23 cellular contexts compared by ENCODE assay signal in the genomic region with DNA sequence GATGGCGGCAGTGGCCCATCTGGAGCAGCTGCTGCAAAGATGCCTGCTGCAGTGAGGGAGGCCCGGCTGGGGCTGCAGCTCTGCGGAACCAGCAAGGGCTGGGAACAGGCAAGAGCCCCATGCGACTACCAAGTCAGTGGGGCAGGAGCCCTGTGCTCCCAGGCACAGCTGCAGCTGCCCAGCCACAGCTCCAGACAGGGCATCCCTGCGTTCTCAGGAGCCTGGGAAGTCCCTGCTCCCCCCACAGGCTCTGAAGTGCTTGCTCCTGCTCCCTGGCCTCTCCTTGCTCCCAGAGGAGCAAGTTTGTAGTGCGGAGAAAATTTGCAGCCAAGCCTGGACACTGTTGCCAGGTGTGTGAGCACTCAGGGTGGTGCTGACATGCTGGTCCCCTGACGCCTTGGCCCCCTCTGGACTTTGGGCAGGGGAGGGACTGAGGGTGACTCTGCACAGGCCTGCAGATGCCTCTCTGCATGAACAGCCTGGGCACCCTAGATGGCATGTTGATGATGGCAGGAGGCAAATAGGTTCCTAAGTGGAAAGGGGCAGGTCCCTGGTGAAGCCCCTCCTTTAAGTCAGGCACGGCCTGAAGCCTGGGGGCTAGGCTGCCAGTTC.
DNase-seq lines count a peak whose midpoint lies in the region; ATAC-seq and TF ChIP-seq lines count a peak whose summit lies in the region.
"Had no signal": no experiment of that assay in that cellular context is flagged by ENCODE, and none has a peak within 500 bp of the region (broad histone marks: within the 10 kb centered on the region; RNA-seq: fewer than 3 reads in every experiment).

No MANE protein-coding gene starts in this region.

- H2BK120ac ChIP-seq in mesenchymal stem cell (ENCODE audit: low read depth, low read length), result no peak overlapping the region

- H2BK12ac ChIP-seq in mesenchymal stem cell (ENCODE audit: low read length in 2 of 2), result no peak overlapping the region

- H3K9ac ChIP-seq in mesenchymal stem cell (ENCODE audit: low read length), result no peak overlapping the region
- H3K9ac ChIP-seq: BLaER1 treated with 17β-estradiol and CSF1 and Interleukin-3, amounts not matched to agents 10 nM and 100 nM; SK-N-SH had no signal

- no peak overlapping the region for H3K4me3 Mint-ChIP-seq in natural killer cell treated with Interleukin-12 subunit alpha and Interleukin-12 subunit beta and Interleukin-15 and Interleukin-18, amount 100 ng/mL, for 72 hours
- no peak overlapping the region for H3K4me3 Mint-ChIP-seq in natural killer cell
- H3K4me3 Mint-ChIP-seq in WTC11, result no peak overlapping the region
- no peak overlapping the region for H3K4me3 Mint-ChIP-seq in CD4-positive, alpha-beta T cell
- H3K4me3 Mint-ChIP-seq: CD8-positive, alpha-beta T cell had no signal

- no peak overlapping the region for H3K27ac Mint-ChIP-seq in natural killer cell treated with Interleukin-12 subunit alpha and Interleukin-12 subunit beta and Interleukin-15 and Interleukin-18, amount 100 ng/mL, for 72 hours
- H3K27ac Mint-ChIP-seq in natural killer cell (no peak overlapping the region), WTC11 (no peak overlapping the region)
- no peak overlapping the region for H3K27ac Mint-ChIP-seq in CD4-positive, alpha-beta T cell
- no peak overlapping the region for H3K27ac Mint-ChIP-seq in activated naive CD4-positive, alpha-beta T cell treated with anti-CD3 and anti-CD28 coated beads, Interleukin-2, amount 50 U/mL, for 72 hours
- H3K27ac Mint-ChIP-seq: CD8-positive, alpha-beta T cell had no signal

- no peak overlapping the region for H2BK5ac ChIP-seq in mesenchymal stem cell (ENCODE audit: low read depth, low read length, poor library complexity, severe bottlenecking)

- no peak for TF ChIP-seq CTCF in natural killer cell (IDR thresholded peaks at IDR 0.05)
- TF ChIP-seq CTCF in WTC11 (IDR thresholded peaks at IDR 0.05), result no peak
- no peak for TF ChIP-seq CTCF in CD4-positive, alpha-beta T cell (IDR thresholded peaks at IDR 0.05)

- no peak overlapping the region for H3K23ac ChIP-seq in mesenchymal stem cell (ENCODE audit: low read length in 2 of 2)

- H3K4me1 Mint-ChIP-seq in natural killer cell treated with Interleukin-12 subunit alpha and Interleukin-12 subunit beta and Interleukin-15 and Interleukin-18, amount 100 ng/mL, for 72 hours (ENCODE audit: low read depth in 2 of 2), result no peaks in the 10 kb centered on the region
- no peaks in the 10 kb centered on the region for H3K4me1 Mint-ChIP-seq in natural killer cell
- H3K4me1 Mint-ChIP-seq in WTC11, result peaks cover 6% of the 10 kb centered on the region
- H3K4me1 Mint-ChIP-seq in CD4-positive, alpha-beta T cell (ENCODE audit: low read depth), result no peaks in the 10 kb centered on the region

- peaks cover 13 to 29% of the 10 kb centered on the region in 2 donors for H3K27me3 Mint-ChIP-seq in natural killer cell treated with Interleukin-12 subunit alpha and Interleukin-12 subunit beta and Interleukin-15 and Interleukin-18, amount 100 ng/mL, for 72 hours
- H3K27me3 Mint-ChIP-seq in natural killer cell (ENCODE audit: low read depth in 2 of 2) (peaks cover 7 to 22% of the 10 kb centered on the region in 2 donors), WTC11 (ENCODE audit: low read depth) (peaks cover 2% of the 10 kb centered on the region; the same call in 1 of the 2 replicates)
- peaks cover 5% of the 10 kb centered on the region for H3K27me3 Mint-ChIP-seq in CD4-positive, alpha-beta T cell

- peaks cover 34 to 37% of the 10 kb centered on the region in 2 experiments for H3K27me3 ChIP-seq in mesenchymal stem cell (ENCODE audit: control insufficient read depth in 1 of 2, insufficient read depth in 1 of 2, low read length in 2 of 2)
- peaks cover 4% of the 10 kb centered on the region for H3K27me3 ChIP-seq in CD4-positive, alpha-beta T cell (ENCODE audit: control insufficient read depth, insufficient read depth, low read length)
- H3K27me3 ChIP-seq: BLaER1 treated with 17β-estradiol and CSF1 and Interleukin-3, amounts not matched to agents 10 nM and 100 nM had no signal

- peak; percentile 22 to 25 for ATAC-seq in natural killer cell treated with Interleukin-12 subunit alpha and Interleukin-12 subunit beta and Interleukin-15 and Interleukin-18, amount 100 ng/mL, for 72 hours
- ATAC-seq in natural killer cell, result no peak
- ATAC-seq in WTC11, result peak; percentile 70
- ATAC-seq in CD4-positive, alpha-beta T cell (ENCODE audit: poor library complexity), result no peak
- no peak for ATAC-seq in activated naive CD4-positive, alpha-beta T cell treated with anti-CD3 and anti-CD28 coated beads, Interleukin-2, amount 50 U/mL, for 72 hours
- ATAC-seq: CD8-positive, alpha-beta T cell had no signal

- peak overlapping the region in 1 of 2 experiments; percentile 79 for H3K14ac ChIP-seq in mesenchymal stem cell (ENCODE audit: low read length in 2 of 2)

- CTCF ChIA-PET in WTC11 (lab: Charles Lee), result interaction anchor here (1.0 to 2.1 kb wide), 3 partner anchors 55 to 326 kb away, joined by 5 to 6 read pairs (median 5); no protein-coding TSS in a partner anchor
- CTCF ChIA-PET in CD4-positive, alpha-beta T cell (lab: Charles Lee), result no interaction called here

- no peaks in the 10 kb centered on the region for H3K79me1 ChIP-seq in mesenchymal stem cell (replicated peaks; ENCODE audit: low read length, poor library complexity, severe bottlenecking)

- WGBS in mesenchymal stem cell, result 67% methylated on average over 8 of the region's 8 CpGs

- no peaks in the 10 kb centered on the region for H3K36me3 Mint-ChIP-seq in natural killer cell treated with Interleukin-12 subunit alpha and Interleukin-12 subunit beta and Interleukin-15 and Interleukin-18, amount 100 ng/mL, for 72 hours
- H3K36me3 Mint-ChIP-seq in natural killer cell (no peaks in the 10 kb centered on the region), WTC11 (no peaks in the 10 kb centered on the region)
- H3K36me3 Mint-ChIP-seq in CD4-positive, alpha-beta T cell (ENCODE audit: low read depth), result no peaks in the 10 kb centered on the region
- no peaks in the 10 kb centered on the region for H3K36me3 Mint-ChIP-seq in activated naive CD4-positive, alpha-beta T cell treated with anti-CD3 and anti-CD28 coated beads, Interleukin-2, amount 50 U/mL, for 72 hours
- H3K36me3 Mint-ChIP-seq: CD8-positive, alpha-beta T cell had no signal

- intact Hi-C loops in natural killer cell (cut with micrococcal nuclease), result no loop called here
- intact Hi-C loops in CD4-positive, alpha-beta T cell (cut with DNase I, micrococcal nuclease), result no loop called here

- no peak overlapping the region for H4K8ac ChIP-seq in mesenchymal stem cell (ENCODE audit: low read length)

- no peak overlapping the region for H3K4me2 ChIP-seq in mesenchymal stem cell (ENCODE audit: low read length, poor library complexity, severe bottlenecking)
- H3K4me2 ChIP-seq: BLaER1 treated with 17β-estradiol and CSF1 and Interleukin-3, amounts not matched to agents 10 nM and 100 nM; SK-N-SH had no signal

- POLR2A ChIA-PET in WTC11 (lab: Charles Lee), result no interaction called here
- POLR2A ChIA-PET in CD4-positive, alpha-beta T cell (lab: Charles Lee), result no interaction called here

- no peak overlapping the region for H2AFZ ChIP-seq in mesenchymal stem cell (ENCODE audit: low read depth, low read length)

- no peaks in the 10 kb centered on the region for H3K36me3 ChIP-seq in mesenchymal stem cell (ENCODE audit: control insufficient read depth in 1 of 2, insufficient read depth in 2 of 2, low read depth in 1 of 2, low read length in 2 of 2)
- H3K36me3 ChIP-seq: BLaER1 treated with 17β-estradiol and CSF1 and Interleukin-3, amounts not matched to agents 10 nM and 100 nM had no signal

- H4K91ac ChIP-seq in mesenchymal stem cell (ENCODE audit: low read length), result no peak overlapping the region

- no peaks in the 10 kb centered on the region for H3K9me3 ChIP-seq in mesenchymal stem cell (ENCODE audit: control insufficient read depth, low read length)
- H3K9me3 ChIP-seq in CD4-positive, alpha-beta T cell (ENCODE audit: control insufficient read depth, low read length), result no peaks in the 10 kb centered on the region
- H3K9me3 ChIP-seq: Caco-2, SK-N-SH had no signal

- H3K18ac ChIP-seq in mesenchymal stem cell (ENCODE audit: low read depth in 1 of 2, low read length in 2 of 2), result no peak overlapping the region

- DNase-seq in natural killer cell treated with Interleukin-12 subunit alpha and Interleukin-12 subunit beta and Interleukin-15 and Interleukin-18, amount 100 ng/mL, for 72 hours (ENCODE audit: low spot score), result no peak
- DNase-seq in natural killer cell (no peak), WTC11 (ENCODE audit: low spot score) (no peak), islet precursor cell (peak; percentile 63), kidney tubule cell (ENCODE audit: low spot score) (no peak), mesenchymal stem cell (no peak)
- DNase-seq in CD4-positive, alpha-beta T cell, result no peak
- DNase-seq in activated naive CD4-positive, alpha-beta T cell treated with anti-CD3 and anti-CD28 coated beads, Interleukin-2, amount 50 U/mL, for 72 hours (ENCODE audit: low spot score in 2 of 2), result no peak
- DNase-seq: AML-193; Caco-2; CD8-positive, alpha-beta T cell; GF-D8; Kasumi-1; MV-4-11; NCI-H1105; NCI-H1436 treated with DMSO at 0.1 percent for 48 hours; NCI-H2029; NCI-H446; NCI-H524 treated with DMSO at 0.1 percent for 48 hours; NCI-H774; SIG-M5; SK-N-SH had no signal

- H3K4me3 ChIP-seq in mesenchymal stem cell (ENCODE audit: insufficient read depth in 1 of 2, low read depth in 1 of 2, low read length in 2 of 2), result no peak overlapping the region
- H3K4me3 ChIP-seq: BLaER1 treated with 17β-estradiol and CSF1 and Interleukin-3, amounts not matched to agents 10 nM and 100 nM had no signal

- no peaks in the 10 kb centered on the region for H3K9me3 Mint-ChIP-seq in natural killer cell treated with Interleukin-12 subunit alpha and Interleukin-12 subunit beta and Interleukin-15 and Interleukin-18, amount 100 ng/mL, for 72 hours
- H3K9me3 Mint-ChIP-seq in natural killer cell (no peaks in the 10 kb centered on the region), WTC11 (peaks cover 3% of the 10 kb centered on the region)
- H3K9me3 Mint-ChIP-seq in CD4-positive, alpha-beta T cell, result no peaks in the 10 kb centered on the region
- no peaks in the 10 kb centered on the region for H3K9me3 Mint-ChIP-seq in activated naive CD4-positive, alpha-beta T cell treated with anti-CD3 and anti-CD28 coated beads, Interleukin-2, amount 50 U/mL, for 72 hours
- H3K9me3 Mint-ChIP-seq: CD8-positive, alpha-beta T cell had no signal

- H3K4ac ChIP-seq in mesenchymal stem cell (ENCODE audit: low read depth in 1 of 2, low read length in 2 of 2), result no peak overlapping the region

- peaks cover 2% of the 10 kb centered on the region for H3K4me1 ChIP-seq in mesenchymal stem cell (ENCODE audit: control insufficient read depth, insufficient read depth, low read depth, low read length)
- H3K4me1 ChIP-seq: BLaER1 treated with 17β-estradiol and CSF1 and Interleukin-3, amounts not matched to agents 10 nM and 100 nM; Caco-2 had no signal

- no peak overlapping the region for H2BK15ac ChIP-seq in mesenchymal stem cell (ENCODE audit: low read depth, poor library complexity, severe bottlenecking)

- H3K27ac ChIP-seq in mesenchymal stem cell (ENCODE audit: low read length, poor library complexity, severe bottlenecking), result no peak overlapping the region
- H3K27ac ChIP-seq in CD4-positive, alpha-beta T cell (ENCODE audit: low read depth, low read length), result no peak overlapping the region
- H3K27ac ChIP-seq: BLaER1 treated with 17β-estradiol and CSF1 and Interleukin-3, amounts not matched to agents 10 nM and 100 nM had no signal

- no peak overlapping the region for H2AK5ac ChIP-seq in mesenchymal stem cell (ENCODE audit: low read length, severe bottlenecking)

Comparison
In these comparisons a context has a peak if more than half of its experiments do, and no peak if none do; other contexts are left out.
1. ATAC-seq: peak in natural killer cell treated with Interleukin-12 subunit alpha and Interleukin-12 subunit beta and Interleukin-15 and Interleukin-18, amount 100 ng/mL, for 72 hours (2 of 2) and WTC11 (single experiment); none in natural killer cell (0 of 3), CD4-positive, alpha-beta T cell (single experiment) and activated naive CD4-positive, alpha-beta T cell treated with anti-CD3 and anti-CD28 coated beads, Interleukin-2, amount 50 U/mL, for 72 hours (0 of 2).